Comparison of ENCODE assay signal across 8 cellular contexts in the genomic region with DNA sequence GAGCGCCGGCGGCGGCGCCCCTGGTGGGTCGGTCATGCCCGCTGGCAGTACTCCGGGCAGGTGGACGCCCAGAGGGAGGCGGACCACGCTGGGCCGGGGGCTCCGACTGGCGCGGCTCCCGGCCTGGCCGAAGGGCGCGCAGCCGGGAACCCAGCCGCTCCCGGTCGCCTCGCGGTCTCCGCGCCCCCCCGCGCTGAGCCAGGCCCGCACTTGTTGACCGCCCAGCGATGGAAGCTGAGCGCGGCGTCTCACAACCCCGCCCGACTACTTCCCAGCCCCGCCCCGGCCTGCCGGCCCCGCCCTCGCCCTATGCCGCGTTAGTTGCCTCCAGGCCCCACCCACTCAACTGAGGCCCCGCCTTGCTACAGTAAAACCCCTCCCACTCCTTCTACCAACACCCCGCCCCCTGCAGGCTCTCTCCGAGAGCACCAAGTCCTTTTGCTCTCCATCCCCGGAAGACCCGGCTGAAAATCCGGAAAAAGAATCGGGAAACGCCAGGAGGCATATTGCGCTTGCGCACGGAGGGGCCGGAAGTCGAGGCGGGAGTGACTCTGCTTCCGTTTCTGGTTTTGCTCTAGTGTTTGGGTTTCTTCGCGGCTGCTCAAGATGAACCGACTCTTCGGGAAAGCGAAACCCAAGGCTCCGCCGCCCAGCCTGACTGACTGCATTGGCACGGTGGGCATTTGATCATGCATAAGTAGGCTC. TPM values are rescaled to one million over a fixed set of nuclear protein-coding genes. Genes with fewer than 3 reads are reported as not detected.
DNase-seq lines count a peak whose midpoint lies in the region; ATAC-seq and TF ChIP-seq lines count a peak whose summit lies in the region.

A gene (minus strand): TSS at position 236 of the 705 bp plus-strand sequence.
A gene (plus strand): TSS at position 577 of the 705 bp plus-strand sequence. CDS start 30 bp downstream, at position 607.

- TF ChIP-seq CTCF in BE2C (IDR thresholded peaks at IDR 0.05; ENCODE audit: low read depth, low read length) (peak; percentile 42; the same call in 1 of the 2 replicates), choroid plexus epithelial cell (conservative IDR thresholded peaks at IDR 0.05; ENCODE audit: low read depth, low read length) (peak; percentile 54), kidney epithelial cell (IDR thresholded peaks at IDR 0.05; ENCODE audit: insufficient read depth, low read length, poor library complexity, severe bottlenecking) (peak; percentile 43)

- DNase-seq in BE2C (peak; percentile 100), GM19238 (ENCODE audit: insufficient read length, low spot score) (peak; percentile 95), NCI-H524 (lab: John Stamatoyannopoulos, UW) (peak; percentile 97 to 99), choroid plexus epithelial cell (ENCODE audit: low read depth) (peak; percentile 100), kidney epithelial cell (ENCODE audit: low read depth) (peak; percentile 96)
- peak; percentile 100 for DNase-seq in activated CD4-positive, alpha-beta T cell treated with anti-CD3 and anti-CD28 coated beads for 36 hours
- DNase-seq in stimulated activated CD4-positive, alpha-beta T cell treated with anti-CD3 and anti-CD28 coated beads, Interleukin-15, amount 100 ng/mL, for 48 hours (ENCODE audit: low read depth in 2 of 2), result peak; percentile 100

- H3K27me3 ChIP-seq in BE2C (no peaks in the 10 kb centered on the region), kidney epithelial cell (ENCODE audit: control insufficient read depth, insufficient read depth, low read length) (no peaks in the 10 kb centered on the region)

- no peaks in the 10 kb centered on the region for H3K9me3 Mint-ChIP-seq in activated CD4-positive, alpha-beta T cell treated with anti-CD3 and anti-CD28 coated beads for 36 hours (ENCODE audit: low read depth)

- H3K4me1 ChIP-seq in BE2C, result no peaks in the 10 kb centered on the region; the same call in 1 of the 2 replicates

- peak; percentile 79 for ATAC-seq in HG03442 (IDR thresholded peaks at IDR 0.05; ENCODE audit: unreplicated experiment)
- ATAC-seq in activated CD4-positive, alpha-beta T cell treated with anti-CD3 and anti-CD28 coated beads for 36 hours, result peak; percentile 96

- intact Hi-C loops in activated CD4-positive, alpha-beta T cell treated with anti-CD3 and anti-CD28 coated beads for 36 hours (cut with DNase I, micrococcal nuclease), result loop anchor here (1.0 to 5.0 kb wide), 15 partner anchors 26 to 1112 kb away; a partner anchor contains a TSS

- no peaks in the 10 kb centered on the region for H3K9me3 ChIP-seq in BE2C

- peaks cover 51% of the 10 kb centered on the region for H3K4me1 Mint-ChIP-seq in activated CD4-positive, alpha-beta T cell treated with anti-CD3 and anti-CD28 coated beads for 36 hours

- H3K4me3 Mint-ChIP-seq in activated CD4-positive, alpha-beta T cell treated with anti-CD3 and anti-CD28 coated beads for 36 hours, result peak within 1 kb of the TSS; percentile 97

- no peaks in the 10 kb centered on the region for H3K27me3 Mint-ChIP-seq in activated CD4-positive, alpha-beta T cell treated with anti-CD3 and anti-CD28 coated beads for 36 hours

- H3K4me3 ChIP-seq in BE2C (ENCODE audit: low read depth, low read length) (peak within 1 kb of the TSS; percentile 92), choroid plexus epithelial cell (ENCODE audit: low read depth, low read length) (peak within 1 kb of the TSS; percentile 83), kidney epithelial cell (ENCODE audit: low read depth, low read length) (peak within 1 kb of the TSS; percentile 90)

- CTCF ChIA-PET in activated CD4-positive, alpha-beta T cell treated with anti-CD3 and anti-CD28 coated beads for 36 hours (lab: Charles Lee), result no interaction called here

- peaks cover 61% of the 10 kb centered on the region for H3K36me3 Mint-ChIP-seq in activated CD4-positive, alpha-beta T cell treated with anti-CD3 and anti-CD28 coated beads for 36 hours (ENCODE audit: low read depth)

- POLR2A ChIA-PET in activated CD4-positive, alpha-beta T cell treated with anti-CD3 and anti-CD28 coated beads for 36 hours (lab: Charles Lee), result interaction anchor here (0.5 to 2.2 kb wide), 5 partner anchors 11 to 239 kb away, joined by 3 to 10 read pairs (median 4); a partner anchor contains a TSS

- H3K36me3 ChIP-seq in BE2C, result peaks cover 34% of the 10 kb centered on the region
- peaks cover 1% of the 10 kb centered on the region for H3K36me3 ChIP-seq in kidney epithelial cell (ENCODE audit: control insufficient read depth, insufficient read depth, low read length)

- peak within 1 kb of the TSS; percentile 99 for H3K27ac Mint-ChIP-seq in activated CD4-positive, alpha-beta T cell treated with anti-CD3 and anti-CD28 coated beads for 36 hours

RNA-seq across cellular contexts. Expression of the first gene that starts in this region (rescaled TPM):
- 92.6 TPM for polyA plus RNA-seq in BE2C (2012; ENCODE audit: insufficient read depth, insufficient read length, low read depth)
- total RNA-seq in activated CD4-positive, alpha-beta T cell treated with anti-CD3 and anti-CD28 coated beads for 36 hours, result 10 to 100 TPM; 47.9 to 65.8 TPM
- total RNA-seq in kidney epithelial cell, result 54.8 and 59.0 TPM in 2 replicates

RNA-seq across cellular contexts. Expression of the second gene that starts in this region (rescaled TPM):
- polyA plus RNA-seq in BE2C (2012; ENCODE audit: insufficient read depth, insufficient read length, low read depth), result 57.8 TPM
- 100 to 1,000 TPM; 102 to 106 TPM for total RNA-seq in activated CD4-positive, alpha-beta T cell treated with anti-CD3 and anti-CD28 coated beads for 36 hours
- 80.0 and 84.9 TPM in 2 replicates for total RNA-seq in kidney epithelial cell

Comparison
In these comparisons a context has a peak if more than half of its experiments do, and no peak if none do; other contexts are left out.
1. Peak in every context shown above with its lines: DNase-seq, ATAC-seq and H3K4me3 ChIP-seq.